In genomic region chr1:20399606-20400180, GRCh38 we compare ENCODE assay signal across 1 cellular context.
TF ChIP-seq lines count a peak whose summit lies in the region.

No MANE protein-coding gene starts in this region.

TF ChIP-seq in IMR-90, 13 proteins besides CTCF, POLR2A, EP300 and RAD21 (continued from another document):
- TF ChIP-seq, protein P1, sequence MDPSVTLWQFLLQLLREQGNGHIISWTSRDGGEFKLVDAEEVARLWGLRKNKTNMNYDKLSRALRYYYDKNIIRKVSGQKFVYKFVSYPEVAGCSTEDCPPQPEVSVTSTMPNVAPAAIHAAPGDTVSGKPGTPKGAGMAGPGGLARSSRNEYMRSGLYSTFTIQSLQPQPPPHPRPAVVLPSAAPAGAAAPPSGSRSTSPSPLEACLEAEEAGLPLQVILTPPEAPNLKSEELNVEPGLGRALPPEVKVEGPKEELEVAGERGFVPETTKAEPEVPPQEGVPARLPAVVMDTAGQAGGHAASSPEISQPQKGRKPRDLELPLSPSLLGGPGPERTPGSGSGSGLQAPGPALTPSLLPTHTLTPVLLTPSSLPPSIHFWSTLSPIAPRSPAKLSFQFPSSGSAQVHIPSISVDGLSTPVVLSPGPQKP (IDR thresholded peaks at IDR 0.05; ENCODE audit: borderline replicate concordance, low read depth, low read length) = no peak
- TF ChIP-seq CEBPB (IDR thresholded peaks at IDR 0.05; ENCODE audit: low read depth, low read length) = no peak
